Comparison of ENCODE assay signal across 35 cellular contexts in the genomic region with DNA sequence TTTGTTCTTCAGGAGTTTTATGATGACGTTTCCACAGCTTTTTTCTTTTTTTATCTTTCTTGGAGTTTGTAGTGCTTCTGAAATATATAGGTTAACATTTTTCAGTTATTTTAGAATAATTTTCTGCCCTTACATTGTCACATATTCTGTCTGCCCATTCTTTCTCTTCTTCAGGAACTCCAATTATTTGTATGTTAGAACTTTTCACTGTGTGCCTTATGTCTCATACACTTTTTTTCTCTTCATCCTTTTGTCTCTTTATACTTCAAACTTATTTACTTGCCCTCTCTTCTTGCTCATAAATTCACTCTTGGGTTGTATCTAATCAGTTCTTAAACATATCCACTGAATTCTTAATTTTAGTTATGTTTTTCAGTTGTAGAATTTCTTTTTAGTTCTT.
"Had no signal": no experiment of that assay in that cellular context is flagged by ENCODE, and none has a peak within 500 bp of the region (broad histone marks: within the 10 kb centered on the region; RNA-seq: fewer than 3 reads in every experiment).

No MANE protein-coding gene starts in this region.

- H3K4me1 Mint-ChIP-seq: activated naive CD4-positive, alpha-beta T cell treated with anti-CD3 and anti-CD28 coated beads, Interleukin-2, amount 10 ng/mL, durations not matched to agents 7 days and 5 days; activated naive CD8-positive, alpha-beta T cell treated with anti-CD3 and anti-CD28 coated beads, Interleukin-2, amount 10 ng/mL, durations not matched to agents 7 days and 5 days; activated naive CD8-positive, alpha-beta T cell treated with anti-CD3 and anti-CD28 coated beads, Interleukin-2, amount 50 U/mL, for 24 hours; brain had no signal

- H3K27ac Mint-ChIP-seq: activated B cell treated with CpG ODN at 0.5 μM for 24 hours; activated CD4-positive, alpha-beta memory T cell treated with anti-CD3 and anti-CD28 coated beads for 36 hours; activated CD4-positive, alpha-beta T cell treated with anti-CD3 and anti-CD28 coated beads, Interleukin-2, amount 10 ng/mL, durations not matched to agents 24 days and 14 days; activated CD8-positive, alpha-beta T cell treated with anti-CD3 and anti-CD28 coated beads for 36 hours; activated naive CD4-positive, alpha-beta T cell treated with anti-CD3 and anti-CD28 coated beads, Interleukin-2, amount 10 ng/mL, durations not matched to agents 7 days and 5 days; activated naive CD4-positive, alpha-beta T cell treated with anti-CD3 and anti-CD28 coated beads, Interleukin-2, amount 50 U/mL, for 24 hours; activated naive CD8-positive, alpha-beta T cell; activated naive CD8-positive, alpha-beta T cell treated with anti-CD3 and anti-CD28 coated beads, Interleukin-2, amount 10 ng/mL, durations not matched to agents 7 days and 5 days; activated naive CD8-positive, alpha-beta T cell treated with anti-CD3 and anti-CD28 coated beads, Interleukin-2, amount 50 U/mL, for 24 hours; activated T-cell treated with anti-CD3 and anti-CD28 coated beads, Interleukin-2, amount 50 U/mL, for 72 hours; activated T-helper 1 cell treated with anti-CD3 and anti-CD28 coated beads, Interleukin-12 subunit alpha, Interleukin-12 subunit beta, Interleukin-2, Interleukin-4 antibody, amounts not matched to agents 30 ng/mL and 10 ng/mL and 1 ng/mL, durations not matched to agents 14 hours and 24 hours and 36 hours; activated T-helper 2 cell treated with anti-CD3 and anti-CD28 coated beads, Interferon-gamma antibody, Interleukin-2, Interleukin-4, amounts not matched to agents 10 μg/mL and 5 μg/mL and 100 μg/mL, durations not matched to agents 14 hours and 24 hours and 36 hours; brain; T-helper 1 cell treated with Interleukin-12 subunit alpha and Interleukin-12 subunit beta and Interleukin-4 antibody, amounts not matched to agents 30 μg/mL and 1 μg/mL, for 36 hours; T-helper 2 cell treated with Interferon-gamma antibody and Interleukin-4, amounts not matched to agents 5 μg/mL and 100 μg/mL, for 36 hours had no signal

- H3K27ac ChIP-seq: ascending aorta, cardiac muscle cell, VCaP had no signal

- H3K4me1 ChIP-seq: ascending aorta had no signal

- H3K27me3 Mint-ChIP-seq: activated B cell treated with CpG ODN at 0.5 μM for 24 hours; activated CD4-positive, alpha-beta memory T cell treated with anti-CD3 and anti-CD28 coated beads for 36 hours; activated CD4-positive, alpha-beta T cell treated with anti-CD3 and anti-CD28 coated beads, Interleukin-2, amount 10 ng/mL, durations not matched to agents 24 days and 14 days; activated CD8-positive, alpha-beta T cell treated with anti-CD3 and anti-CD28 coated beads for 36 hours; activated naive CD4-positive, alpha-beta T cell treated with anti-CD3 and anti-CD28 coated beads, Interleukin-2, amount 10 ng/mL, durations not matched to agents 7 days and 5 days; activated naive CD4-positive, alpha-beta T cell treated with anti-CD3 and anti-CD28 coated beads, Interleukin-2, amount 50 U/mL, for 24 hours; activated naive CD8-positive, alpha-beta T cell; activated naive CD8-positive, alpha-beta T cell treated with anti-CD3 and anti-CD28 coated beads, Interleukin-2, amount 10 ng/mL, durations not matched to agents 7 days and 5 days; activated naive CD8-positive, alpha-beta T cell treated with anti-CD3 and anti-CD28 coated beads, Interleukin-2, amount 50 U/mL, for 24 hours; brain had no signal

- H3K4me3 ChIP-seq: ascending aorta, cardiac muscle cell had no signal

- ATAC-seq: activated CD8-positive, alpha-beta T cell treated with anti-CD3 and anti-CD28 coated beads for 36 hours; activated naive CD8-positive, alpha-beta T cell treated with anti-CD3 and anti-CD28 coated beads, Interleukin-2, amount 50 U/mL, for 24 hours; activated T-cell treated with anti-CD3 and anti-CD28 coated beads, Interleukin-2, amount 50 U/mL, for 4 hours; activated T-cell treated with anti-CD3 and anti-CD28 coated beads, Interleukin-2, amount 50 U/mL, for 72 hours had no signal

- DNase-seq: activated B cell treated with CpG ODN at 0.5 μM for 24 hours; activated CD4-positive, alpha-beta memory T cell treated with anti-CD3 and anti-CD28 coated beads for 36 hours; activated CD4-positive, alpha-beta T cell treated with anti-CD3 and anti-CD28 coated beads for 4 hours; activated CD4-positive, alpha-beta T cell treated with anti-CD3 and anti-CD28 coated beads, Interleukin-2, amount 10 ng/mL, durations not matched to agents 24 days and 14 days; activated CD4-positive, alpha-beta T cell treated with anti-CD3 and anti-CD28 coated beads, Interleukin-2, amount 50 U/mL, for 1 hour; activated CD4-positive, alpha-beta T cell treated with anti-CD3 and anti-CD28 coated beads, Interleukin-2, amount 50 U/mL, for 4 hours; activated CD4-positive, CD25-positive, alpha-beta regulatory T cell treated with anti-CD3 and anti-CD28 coated beads, Interleukin-2, amount 50 U/mL, for 72 hours; activated CD8-positive, alpha-beta memory T cell treated with anti-CD3 and anti-CD28 coated beads, Interleukin-2, amount 50 U/mL, for 4 hours; activated CD8-positive, alpha-beta T cell treated with anti-CD3 and anti-CD28 coated beads for 36 hours; activated effector memory CD4-positive, alpha-beta T cell treated with Interleukin-2 at 50 U/mL for 16 hours; activated gamma-delta T cell; activated naive CD4-positive, alpha-beta T cell treated with anti-CD3 and anti-CD28 coated beads, Interleukin-2, amount 10 ng/mL, durations not matched to agents 7 days and 5 days; activated naive CD4-positive, alpha-beta T cell treated with Interleukin-2 at 50 U/mL for 16 hours; activated naive CD8-positive, alpha-beta T cell treated with anti-CD3 and anti-CD28 coated beads, Interleukin-2, amount 10 ng/mL, durations not matched to agents 7 days and 5 days; activated naive CD8-positive, alpha-beta T cell treated with anti-CD3 and anti-CD28 coated beads, Interleukin-2, amount 50 U/mL, for 24 hours; activated T-cell treated with anti-CD3 and anti-CD28 coated beads for 4 hours; activated T-cell treated with anti-CD3 and anti-CD28 coated beads, Interleukin-2, amount 50 U/mL, for 1 hour; activated T-cell treated with anti-CD3 and anti-CD28 coated beads, Interleukin-2, amount 50 U/mL, for 4 hours; activated T-cell treated with anti-CD3 and anti-CD28 coated beads, Interleukin-2, amount 50 U/mL, for 72 hours; amygdala; anterior cingulate cortex; caudate nucleus; T-helper 1 cell; T-helper 2 cell; T-helper 9 cell had no signal

- H3K4me3 Mint-ChIP-seq: activated B cell treated with CpG ODN at 0.5 μM for 24 hours; activated CD4-positive, alpha-beta memory T cell treated with anti-CD3 and anti-CD28 coated beads for 36 hours; activated CD4-positive, alpha-beta T cell treated with anti-CD3 and anti-CD28 coated beads, Interleukin-2, amount 10 ng/mL, durations not matched to agents 24 days and 14 days; activated CD8-positive, alpha-beta T cell treated with anti-CD3 and anti-CD28 coated beads for 36 hours; activated naive CD4-positive, alpha-beta T cell treated with anti-CD3 and anti-CD28 coated beads, Interleukin-2, amount 10 ng/mL, durations not matched to agents 7 days and 5 days; activated naive CD4-positive, alpha-beta T cell treated with anti-CD3 and anti-CD28 coated beads, Interleukin-2, amount 50 U/mL, for 24 hours; activated naive CD8-positive, alpha-beta T cell; activated naive CD8-positive, alpha-beta T cell treated with anti-CD3 and anti-CD28 coated beads, Interleukin-2, amount 10 ng/mL, durations not matched to agents 7 days and 5 days; activated naive CD8-positive, alpha-beta T cell treated with anti-CD3 and anti-CD28 coated beads, Interleukin-2, amount 50 U/mL, for 24 hours; activated T-cell treated with anti-CD3 and anti-CD28 coated beads, Interleukin-2, amount 50 U/mL, for 4 hours; activated T-cell treated with anti-CD3 and anti-CD28 coated beads, Interleukin-2, amount 50 U/mL, for 72 hours; activated T-helper 1 cell treated with anti-CD3 and anti-CD28 coated beads, Interleukin-12 subunit alpha, Interleukin-12 subunit beta, Interleukin-2, Interleukin-4 antibody, amounts not matched to agents 30 ng/mL and 10 ng/mL and 1 ng/mL, durations not matched to agents 14 hours and 24 hours and 36 hours; brain; T-helper 1 cell treated with Interleukin-12 subunit alpha and Interleukin-12 subunit beta and Interleukin-4 antibody, amounts not matched to agents 30 μg/mL and 1 μg/mL, for 36 hours; T-helper 2 cell treated with Interferon-gamma antibody and Interleukin-4, amounts not matched to agents 5 μg/mL and 100 μg/mL, for 36 hours had no signal
